In genomic region chr4:112185334-112185733, GRCh38 we compare ENCODE assay signal across 23 cellular contexts. TPM values are rescaled to one million over a fixed set of nuclear protein-coding genes. Genes with fewer than 3 reads are reported as not detected.
DNase-seq lines count a peak whose midpoint lies in the region; ATAC-seq lines count a peak whose summit lies in the region.
"Had no signal": no experiment of that assay in that cellular context is flagged by ENCODE, and none has a peak within 500 bp of the region (broad histone marks: within the 10 kb centered on the region; RNA-seq: fewer than 3 reads in every experiment).

No MANE protein-coding gene starts in this region.

- H3K27me3 ChIP-seq in H7 (ENCODE audit: control insufficient read depth, insufficient read depth, low read length): no peaks in the 10 kb centered on the region
- H3K27me3 ChIP-seq: neutrophil, right atrium auricular region, tibial artery had no signal

- H3K36me3 Mint-ChIP-seq in activated T-cell treated with anti-CD3 and anti-CD28 coated beads, Interleukin-2, amount 50 U/mL, for 24 hours (ENCODE audit: low read depth): peaks cover 70% of the 10 kb centered on the region
- H3K36me3 Mint-ChIP-seq in activated T-cell treated with anti-CD3 and anti-CD28 coated beads, Interleukin-2, amount 50 U/mL, for 4 hours (ENCODE audit: insufficient read depth): peaks cover 34% of the 10 kb centered on the region
- H3K36me3 Mint-ChIP-seq in stimulated activated effector memory CD8-positive, alpha-beta T cell treated with anti-CD3 and anti-CD28 coated beads, Interleukin-12 subunit alpha, Interleukin-12 subunit beta, amount 100 ng/mL, for 72 hours: peaks cover 47% of the 10 kb centered on the region
- H3K36me3 Mint-ChIP-seq: stimulated activated memory B cell treated with anti-CD40 and anti-IgM and Interleukin-4, amounts not matched to agents 10 μg/mL and 1 μg/mL and 100 μg/mL, for 72 hours had no signal

- H3K4me3 Mint-ChIP-seq in activated T-cell treated with anti-CD3 and anti-CD28 coated beads, Interleukin-2, amount 50 U/mL, for 24 hours: no peak overlapping the region
- H3K4me3 Mint-ChIP-seq in activated T-cell treated with anti-CD3 and anti-CD28 coated beads, Interleukin-2, amount 50 U/mL, for 4 hours: no peak overlapping the region
- H3K4me3 Mint-ChIP-seq in stimulated activated effector memory CD8-positive, alpha-beta T cell treated with anti-CD3 and anti-CD28 coated beads, Interleukin-12 subunit alpha, Interleukin-12 subunit beta, amount 100 ng/mL, for 72 hours: no peak overlapping the region
- H3K4me3 Mint-ChIP-seq: activated naive CD4-positive, alpha-beta T cell treated with anti-CD3 and anti-CD28 coated beads, Interleukin-2, amount 50 U/mL, for 24 hours; B cell; endodermal cell; stimulated activated memory B cell treated with anti-CD40 and anti-IgM and Interleukin-4, amounts not matched to agents 10 μg/mL and 1 μg/mL and 100 μg/mL, for 72 hours had no signal

- no peaks in the 10 kb centered on the region for H3K9me3 Mint-ChIP-seq in activated T-cell treated with anti-CD3 and anti-CD28 coated beads, Interleukin-2, amount 50 U/mL, for 24 hours
- H3K9me3 Mint-ChIP-seq in activated T-cell treated with anti-CD3 and anti-CD28 coated beads, Interleukin-2, amount 50 U/mL, for 4 hours: no peaks in the 10 kb centered on the region
- no peaks in the 10 kb centered on the region for H3K9me3 Mint-ChIP-seq in stimulated activated effector memory CD8-positive, alpha-beta T cell treated with anti-CD3 and anti-CD28 coated beads, Interleukin-12 subunit alpha, Interleukin-12 subunit beta, amount 100 ng/mL, for 72 hours
- H3K9me3 Mint-ChIP-seq: activated naive CD4-positive, alpha-beta T cell treated with anti-CD3 and anti-CD28 coated beads, Interleukin-2, amount 50 U/mL, for 24 hours; endodermal cell; stimulated activated memory B cell treated with anti-CD40 and anti-IgM and Interleukin-4, amounts not matched to agents 10 μg/mL and 1 μg/mL and 100 μg/mL, for 72 hours had no signal

- peaks cover 45% of the 10 kb centered on the region for H3K4me1 Mint-ChIP-seq in activated T-cell treated with anti-CD3 and anti-CD28 coated beads, Interleukin-2, amount 50 U/mL, for 24 hours (ENCODE audit: low read depth)
- H3K4me1 Mint-ChIP-seq in activated T-cell treated with anti-CD3 and anti-CD28 coated beads, Interleukin-2, amount 50 U/mL, for 4 hours (ENCODE audit: low read depth): peaks cover 26% of the 10 kb centered on the region
- H3K4me1 Mint-ChIP-seq in stimulated activated effector memory CD8-positive, alpha-beta T cell treated with anti-CD3 and anti-CD28 coated beads, Interleukin-12 subunit alpha, Interleukin-12 subunit beta, amount 100 ng/mL, for 72 hours: peaks cover 22% of the 10 kb centered on the region
- H3K4me1 Mint-ChIP-seq: B cell; stimulated activated memory B cell treated with anti-CD40 and anti-IgM and Interleukin-4, amounts not matched to agents 10 μg/mL and 1 μg/mL and 100 μg/mL, for 72 hours had no signal

- DNase-seq in activated T-cell treated with anti-CD3 and anti-CD28 coated beads, Interleukin-2, amount 50 U/mL, for 24 hours: no peak
- no peak for DNase-seq in activated T-cell treated with anti-CD3 and anti-CD28 coated beads, Interleukin-2, amount 50 U/mL, for 4 hours
- no peak for DNase-seq in stimulated activated effector memory CD8-positive, alpha-beta T cell treated with anti-CD3 and anti-CD28 coated beads, Interleukin-12 subunit alpha, Interleukin-12 subunit beta, amount 100 ng/mL, for 72 hours (ENCODE audit: low spot score in 2 of 2)
- no peak for DNase-seq in DMS 273 (lab: John Stamatoyannopoulos, UW; ENCODE audit: unreplicated experiment)
- no peak for DNase-seq in DMS53 (lab: John Stamatoyannopoulos, UW)
- DNase-seq in H7: no peak
- DNase-seq: 8988T; activated T-cell treated with anti-CD3 and anti-CD28 coated beads, Interleukin-2, amount 50 U/mL, for 1 hour; Calu3; endodermal cell; head of caudate nucleus; left ventricle myocardium superior; NCI-H187 treated with DMSO at 0.1 percent for 48 hours; NCI-H446 treated with DMSO at 0.1 percent for 48 hours; RPMI8226; tibial artery had no signal

- H3K27ac Mint-ChIP-seq in activated T-cell treated with anti-CD3 and anti-CD28 coated beads, Interleukin-2, amount 50 U/mL, for 24 hours: peak overlapping the region; percentile 31
- H3K27ac Mint-ChIP-seq in stimulated activated effector memory CD8-positive, alpha-beta T cell treated with anti-CD3 and anti-CD28 coated beads, Interleukin-12 subunit alpha, Interleukin-12 subunit beta, amount 100 ng/mL, for 72 hours: no peak overlapping the region
- H3K27ac Mint-ChIP-seq: activated naive CD4-positive, alpha-beta T cell treated with anti-CD3 and anti-CD28 coated beads, Interleukin-2, amount 50 U/mL, for 24 hours; B cell; endodermal cell; stimulated activated memory B cell treated with anti-CD40 and anti-IgM and Interleukin-4, amounts not matched to agents 10 μg/mL and 1 μg/mL and 100 μg/mL, for 72 hours had no signal

- ATAC-seq in activated T-cell treated with anti-CD3 and anti-CD28 coated beads, Interleukin-2, amount 50 U/mL, for 4 hours: no peak
- ATAC-seq in HG02588 (IDR thresholded peaks at IDR 0.05; ENCODE audit: unreplicated experiment) (peak; percentile 58), HG03159 (IDR thresholded peaks at IDR 0.05; ENCODE audit: unreplicated experiment) (peak; percentile 59)
- peak; percentile 36 for ATAC-seq in stimulated activated effector memory CD8-positive, alpha-beta T cell treated with anti-CD3 and anti-CD28 coated beads, Interleukin-12 subunit alpha, Interleukin-12 subunit beta, amount 100 ng/mL, for 72 hours
- ATAC-seq: left ventricle myocardium superior; stimulated activated memory B cell treated with anti-CD40 and anti-IgM and Interleukin-4, amounts not matched to agents 10 μg/mL and 1 μg/mL and 100 μg/mL, for 72 hours had no signal

- H3K4me3 ChIP-seq in H7 (ENCODE audit: insufficient read depth, low read depth, low read length): no peak overlapping the region
- H3K4me3 ChIP-seq: right atrium auricular region, tibial artery had no signal

- H3K27me3 Mint-ChIP-seq in activated T-cell treated with anti-CD3 and anti-CD28 coated beads, Interleukin-2, amount 50 U/mL, for 24 hours: no peaks in the 10 kb centered on the region
- no peaks in the 10 kb centered on the region for H3K27me3 Mint-ChIP-seq in activated T-cell treated with anti-CD3 and anti-CD28 coated beads, Interleukin-2, amount 50 U/mL, for 4 hours (ENCODE audit: low read depth)
- H3K27me3 Mint-ChIP-seq: activated naive CD4-positive, alpha-beta T cell treated with anti-CD3 and anti-CD28 coated beads, Interleukin-2, amount 50 U/mL, for 24 hours; B cell; stimulated activated memory B cell treated with anti-CD40 and anti-IgM and Interleukin-4, amounts not matched to agents 10 μg/mL and 1 μg/mL and 100 μg/mL, for 72 hours had no signal

- no peaks in the 10 kb centered on the region for H3K36me3 ChIP-seq in H7 (replicated peaks; ENCODE audit: control insufficient read depth, insufficient read depth, low read length)
- H3K36me3 ChIP-seq: neutrophil, tibial artery had no signal

RNA-seq across cellular contexts. Expression of gene FAM241A, which starts 40.1 kb away (rescaled TPM):
- total RNA-seq in activated T-cell treated with anti-CD3 and anti-CD28 coated beads, Interleukin-2, amount 50 U/mL, for 4 hours: 10 to 100 TPM; 12.5 to 13.8 (median 12.8) TPM
- 0.07 and 0.21 TPM in 2 replicates for total RNA-seq in H7 (2014; rRNA removed; shearing (Covaris generic))

RNA-seq across cellular contexts. Expression of gene AP1AR, which starts 46.3 kb away (rescaled TPM):
- 10 to 100 TPM; 19.1 to 27.4 (median 20.6) TPM for total RNA-seq in activated T-cell treated with anti-CD3 and anti-CD28 coated beads, Interleukin-2, amount 50 U/mL, for 4 hours
- 24.3 and 25.8 TPM in 2 replicates for total RNA-seq in H7 (2014; rRNA removed; shearing (Covaris generic))

Comparison
In these comparisons a context has a peak if more than half of its experiments do, and no peak if none do; other contexts are left out.
1. ATAC-seq: peak in HG02588 (single experiment), HG03159 (single experiment) and stimulated activated effector memory CD8-positive, alpha-beta T cell treated with anti-CD3 and anti-CD28 coated beads, Interleukin-12 subunit alpha, Interleukin-12 subunit beta, amount 100 ng/mL, for 72 hours (single experiment); none in activated T-cell treated with anti-CD3 and anti-CD28 coated beads, Interleukin-2, amount 50 U/mL, for 4 hours (0 of 2).
2. RNA of gene FAM241A, which starts 40.1 kb away (total RNA-seq): 12.5 to 13.8 TPM in activated T-cell treated with anti-CD3 and anti-CD28 coated beads, Interleukin-2, amount 50 U/mL, for 4 hours; 0.07 to 0.21 TPM in H7; every median in the first group is over 10 times any median in the second.